In genomic region chr1:57550092-57550491, GRCh38 we compare ENCODE assay signal across 19 cellular contexts.
DNase-seq lines count a peak whose midpoint lies in the region; ATAC-seq, FAIRE-seq and TF ChIP-seq lines count a peak whose summit lies in the region.
"Had no signal": no experiment of that assay in that cellular context is flagged by ENCODE, and none has a peak within 500 bp of the region (broad histone marks: within the 10 kb centered on the region; RNA-seq: fewer than 3 reads in every experiment).

No MANE protein-coding gene starts in this region.

- H3K27me3 ChIP-seq in bronchial epithelial cell (ENCODE audit: control insufficient read depth, insufficient read depth, low read length) (no peaks in the 10 kb centered on the region), Peyer's patch (no peaks in the 10 kb centered on the region)
- H3K27me3 ChIP-seq: neutrophil had no signal

- peak; percentile 12 for DNase-seq in bronchial epithelial cell (ENCODE audit: low read depth)
- DNase-seq in Peyer's patch, result no peak
- no peak for DNase-seq in effector memory CD8-positive, alpha-beta T cell
- DNase-seq: activated CD4-positive, alpha-beta T cell treated with anti-CD3 and anti-CD28 coated beads for 48 hours; anterior cingulate cortex; C1 segment of cervical spinal cord; GDM1; mammary epithelial cell; NCI-H2171 treated with DMSO at 0.1 percent for 48 hours; PC-9; T-helper 17 cell had no signal

- peaks cover 0 to 1% of the 10 kb centered on the region in 2 donors for H3K9me3 Mint-ChIP-seq in effector memory CD8-positive, alpha-beta T cell
- H3K9me3 Mint-ChIP-seq: dendritic cell treated with granulocyte-macrophage colony-stimulating factor and Interleukin-4, amounts not matched to agents 40 ng/mL and 50 ng/mL, for 4 days had no signal

- no peak for TF ChIP-seq POLR2A in Peyer's patch (IDR thresholded peaks at IDR 0.05)

- H3K36me3 ChIP-seq in bronchial epithelial cell (ENCODE audit: control insufficient read depth, insufficient read depth, low read length) (no peaks in the 10 kb centered on the region), Peyer's patch (no peaks in the 10 kb centered on the region)
- H3K36me3 ChIP-seq: neutrophil had no signal

- no peaks in the 10 kb centered on the region for H3K9me3 ChIP-seq in Peyer's patch
- H3K9me3 ChIP-seq: neutrophil had no signal

- H3K36me3 Mint-ChIP-seq in effector memory CD8-positive, alpha-beta T cell (ENCODE audit: insufficient read depth), result no peaks in the 10 kb centered on the region

- TF ChIP-seq CTCF in bronchial epithelial cell (IDR thresholded peaks at IDR 0.05; ENCODE audit: insufficient read depth, low read length, severe bottlenecking), result no peak
- no peak for TF ChIP-seq CTCF in Peyer's patch (IDR thresholded peaks at IDR 0.05)

- H3K4me1 ChIP-seq in Peyer's patch, result no peaks in the 10 kb centered on the region

- no peaks in the 10 kb centered on the region for H3K4me1 Mint-ChIP-seq in effector memory CD8-positive, alpha-beta T cell (ENCODE audit: low read depth in 2 of 2)
- H3K4me1 Mint-ChIP-seq: T-helper 17 cell had no signal

- H3K4me3 ChIP-seq in bronchial epithelial cell (ENCODE audit: low read depth, low read length) (no peak overlapping the region), Peyer's patch (no peak overlapping the region)
- H3K4me3 ChIP-seq: PC-9 had no signal

- FAIRE-seq in bronchial epithelial cell (lab: Jason Lieb, UNC), result no peak
- FAIRE-seq: H54 had no signal

- peaks cover 0 to 15% of the 10 kb centered on the region in 2 donors for H3K27me3 Mint-ChIP-seq in effector memory CD8-positive, alpha-beta T cell
- H3K27me3 Mint-ChIP-seq: dendritic cell treated with granulocyte-macrophage colony-stimulating factor and Interleukin-4, amounts not matched to agents 40 ng/mL and 50 ng/mL, for 4 days had no signal

- H3K4me3 Mint-ChIP-seq in effector memory CD8-positive, alpha-beta T cell, result no peak overlapping the region
- H3K4me3 Mint-ChIP-seq: dendritic cell treated with granulocyte-macrophage colony-stimulating factor and Interleukin-4, amounts not matched to agents 40 ng/mL and 50 ng/mL, for 4 days; T-helper 17 cell had no signal

- no peak overlapping the region for H3K27ac Mint-ChIP-seq in effector memory CD8-positive, alpha-beta T cell
- H3K27ac Mint-ChIP-seq: dendritic cell treated with granulocyte-macrophage colony-stimulating factor and Interleukin-4, amounts not matched to agents 40 ng/mL and 50 ng/mL, for 4 days; T-helper 17 cell had no signal

- ATAC-seq in GM18511 (IDR thresholded peaks at IDR 0.05; ENCODE audit: unreplicated experiment), result peak; percentile 83
- peak; percentile 67 for ATAC-seq in GM21723 (IDR thresholded peaks at IDR 0.05; ENCODE audit: unreplicated experiment)
- ATAC-seq in HG03457 (IDR thresholded peaks at IDR 0.05; ENCODE audit: unreplicated experiment), result peak; percentile 62
- no peak for ATAC-seq in HG03039 (IDR thresholded peaks at IDR 0.05; ENCODE audit: unreplicated experiment)
- no peak for ATAC-seq in HG02885 (IDR thresholded peaks at IDR 0.05; ENCODE audit: poor library complexity, unreplicated experiment)
- ATAC-seq in effector memory CD8-positive, alpha-beta T cell (replicated peaks), result no peak
- ATAC-seq: T-helper 17 cell had no signal

- H3K27ac ChIP-seq in Peyer's patch, result no peak overlapping the region
- H3K27ac ChIP-seq: neutrophil, PC-9 had no signal

Comparison
In these comparisons a context has a peak if more than half of its experiments do, and no peak if none do; other contexts are left out.
1. ATAC-seq: peak in GM18511 (single experiment), GM21723 (single experiment) and HG03457 (single experiment); none in HG03039 (single experiment), HG02885 (single experiment) and effector memory CD8-positive, alpha-beta T cell (single experiment).